Comparison of ENCODE assay signal across 1 cellular context in the genomic region with DNA sequence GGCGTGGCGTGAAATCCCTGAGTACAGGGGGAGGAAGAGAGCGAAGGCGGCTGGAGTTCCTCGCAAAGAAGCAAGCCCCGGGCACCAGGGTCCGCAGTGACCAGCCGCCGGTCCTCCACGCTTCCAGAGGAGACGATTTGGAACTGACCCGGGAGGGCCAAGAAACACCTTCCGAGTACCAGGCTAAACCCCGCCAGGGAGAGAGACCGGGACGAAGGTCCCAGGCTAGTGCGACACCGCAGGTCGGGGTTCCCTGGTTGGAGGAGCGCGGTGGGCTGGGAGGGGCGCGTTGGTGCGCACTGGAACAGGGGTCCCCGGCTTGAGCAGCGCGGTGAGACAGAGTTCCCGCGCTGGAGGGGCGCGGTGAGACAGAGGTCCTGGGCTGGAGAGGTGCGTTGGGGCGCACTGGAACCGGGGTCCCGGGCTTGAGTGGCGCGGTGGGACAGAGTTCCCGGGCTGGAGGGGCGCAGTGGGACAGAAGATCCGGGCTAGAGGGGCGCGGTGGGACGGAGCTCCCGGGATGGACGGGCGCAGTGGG.
TF ChIP-seq lines count a peak whose summit lies in the region.

No MANE protein-coding gene starts in this region.

TF ChIP-seq in GM12878, 131 proteins besides CTCF, POLR2A, EP300 and RAD21:
- TF ChIP-seq, protein P1, sequence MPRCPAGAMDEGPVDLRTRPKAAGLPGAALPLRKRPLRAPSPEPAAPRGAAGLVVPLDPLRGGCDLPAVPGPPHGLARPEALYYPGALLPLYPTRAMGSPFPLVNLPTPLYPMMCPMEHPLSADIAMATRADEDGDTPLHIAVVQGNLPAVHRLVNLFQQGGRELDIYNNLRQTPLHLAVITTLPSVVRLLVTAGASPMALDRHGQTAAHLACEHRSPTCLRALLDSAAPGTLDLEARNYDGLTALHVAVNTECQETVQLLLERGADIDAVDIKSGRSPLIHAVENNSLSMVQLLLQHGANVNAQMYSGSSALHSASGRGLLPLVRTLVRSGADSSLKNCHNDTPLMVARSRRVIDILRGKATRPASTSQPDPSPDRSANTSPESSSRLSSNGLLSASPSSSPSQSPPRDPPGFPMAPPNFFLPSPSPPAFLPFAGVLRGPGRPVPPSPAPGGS (IDR thresholded peaks at IDR 0.05; ENCODE audit: borderline replicate concordance, insufficient read depth, low read depth, low read length, poor library complexity, severe bottlenecking): no peak
- TF ChIP-seq YY1 (IDR thresholded peaks at IDR 0.05; ENCODE audit: low read depth, low read length) (peak; percentile 18; the same call in 1 of the 2 replicates), IKZF2 (IDR thresholded peaks at IDR 0.05) (0 out of 4 replicates have a peak, but pooled peaks of 1 of the 2 experiments have one; percentile 2), HDAC6 (IDR thresholded peaks at IDR 0.05; ENCODE audit: unreplicated experiment) (peak; percentile 50)
